Comparison of ENCODE assay signal across 8 cellular contexts in the genomic region with DNA sequence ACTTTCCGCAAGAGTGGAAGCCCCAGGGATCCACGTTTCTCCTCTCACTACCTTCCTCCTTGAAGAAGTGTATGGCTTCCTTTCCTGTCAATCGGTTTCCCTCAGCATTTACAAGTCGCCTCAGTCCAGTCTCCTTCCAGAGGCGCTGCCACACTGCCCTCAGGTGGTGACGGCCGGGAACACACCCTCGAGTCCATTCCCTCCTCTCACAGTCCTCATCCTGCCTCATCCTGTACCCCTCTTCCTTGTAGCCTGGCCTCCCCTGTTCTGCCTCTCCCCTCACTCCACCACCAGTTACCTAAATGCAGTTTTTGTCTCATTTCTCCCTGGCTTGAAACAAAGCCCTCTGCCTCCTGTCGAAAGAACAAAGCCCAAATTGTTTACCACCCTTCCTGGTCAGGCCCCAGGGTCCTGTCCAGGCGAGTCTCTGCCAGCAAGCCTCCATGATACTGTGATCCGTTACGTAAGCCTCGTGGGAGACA. TPM values are rescaled to one million over a fixed set of nuclear protein-coding genes. Genes with fewer than 3 reads are reported as not detected.
DNase-seq lines count a peak whose midpoint lies in the region; ATAC-seq and TF ChIP-seq lines count a peak whose summit lies in the region.

No MANE protein-coding gene starts in this region.

- DNase-seq in GF-D8 (lab: John Stamatoyannopoulos, UW) (peak; percentile 80), NOMO-1 treated with DMSO at 0.1 percent for 48 hours (lab: John Stamatoyannopoulos, UW; ENCODE audit: unreplicated experiment) (peak; percentile 84), mesothelial cell of epicardium (ENCODE audit: low spot score in 2 of 2, unreplicated experiment in 2 of 2) (peak; percentile 67 to 95)
- DNase-seq in activated CD8-positive, alpha-beta memory T cell treated with anti-CD3 and anti-CD28 coated beads for 4 hours (ENCODE audit: low read depth in 2 of 2): peak; percentile 72 to 87
- peak; percentile 86 to 92 (median 91) for DNase-seq in effector memory CD8-positive, alpha-beta T cell
- DNase-seq in stimulated activated CD8-positive, alpha-beta memory T cell treated with anti-CD3 and anti-CD28 coated beads, Interleukin-2, amount 100 ng/mL, for 1 hour (ENCODE audit: low read depth in 2 of 2): peak; percentile 79 to 87

- no peaks in the 10 kb centered on the region for H3K27me3 Mint-ChIP-seq in effector memory CD8-positive, alpha-beta T cell
- no peaks in the 10 kb centered on the region for H3K27me3 Mint-ChIP-seq in mesothelial cell of epicardium (ENCODE audit: low read depth)

- ATAC-seq in effector memory CD8-positive, alpha-beta T cell (replicated peaks): peak; percentile 98
- no peak for ATAC-seq in GM18870 (IDR thresholded peaks at IDR 0.05; ENCODE audit: unreplicated experiment)

- no peaks in the 10 kb centered on the region for H3K9me3 ChIP-seq in HUES64 (ENCODE audit: insufficient read depth, low read depth, low read length)

- H3K4me1 ChIP-seq in HUES64 (ENCODE audit: insufficient read depth, low read length): peaks cover 5% of the 10 kb centered on the region; the same call in 1 of the 2 replicates

- H3K27ac ChIP-seq in HUES64 (ENCODE audit: low read depth, low read length): no peak overlapping the region

- 28% methylated on average over 13 of the region's 13 CpGs for whole genome bisulfite sequencing in HUES64

- no peaks in the 10 kb centered on the region for H3K27me3 ChIP-seq in HUES64 (ENCODE audit: insufficient read depth, low read length)

- no peaks in the 10 kb centered on the region for H3K36me3 ChIP-seq in HUES64 (ENCODE audit: insufficient read depth, low read length)

- no peak overlapping the region for H3K4me3 ChIP-seq in HUES64 (ENCODE audit: low read length)

- peak; percentile 83 for TF ChIP-seq CTCF in mesothelial cell of epicardium (IDR thresholded peaks at IDR 0.05; ENCODE audit: unreplicated experiment)

- peak overlapping the region in 1 of 2 donors; percentile 86 for H3K27ac Mint-ChIP-seq in effector memory CD8-positive, alpha-beta T cell
- peak overlapping the region; percentile 63 for H3K27ac Mint-ChIP-seq in mesothelial cell of epicardium

- no peaks in the 10 kb centered on the region for H3K9me3 Mint-ChIP-seq in effector memory CD8-positive, alpha-beta T cell
- H3K9me3 Mint-ChIP-seq in mesothelial cell of epicardium: no peaks in the 10 kb centered on the region

- no peaks in the 10 kb centered on the region for H3K36me3 Mint-ChIP-seq in effector memory CD8-positive, alpha-beta T cell (ENCODE audit: insufficient read depth)
- peaks cover 16% of the 10 kb centered on the region for H3K36me3 Mint-ChIP-seq in mesothelial cell of epicardium

- no peak overlapping the region for H3K4me3 Mint-ChIP-seq in effector memory CD8-positive, alpha-beta T cell
- H3K4me3 Mint-ChIP-seq in mesothelial cell of epicardium: no peak overlapping the region

- peaks cover 7 to 9% of the 10 kb centered on the region in 2 donors for H3K4me1 Mint-ChIP-seq in effector memory CD8-positive, alpha-beta T cell (ENCODE audit: low read depth in 2 of 2)
- H3K4me1 Mint-ChIP-seq in mesothelial cell of epicardium: peaks cover 8% of the 10 kb centered on the region

- 0 out of 2 replicates have a peak overlapping the region, but pooled peaks have one; percentile 22 for H3K9ac ChIP-seq in HUES64 (ENCODE audit: low read depth, low read length)

RNA-seq across cellular contexts. Expression of a gene that starts 23.2 kb away (rescaled TPM):
- polyA plus RNA-seq in HUES64 (2013, experiment 1 of 2): 38.7 TPM
- 44.3 TPM for polyA plus RNA-seq in HUES64 (2013, experiment 2 of 2)
- 24.7 to 26.1 TPM (median 26.0 TPM) in 3 replicates for total RNA-seq in mesothelial cell of epicardium

RNA-seq across cellular contexts. Expression of a gene that starts 29.4 kb away (rescaled TPM):
- polyA plus RNA-seq in HUES64 (2013, experiment 1 of 2): 3.5 TPM
- polyA plus RNA-seq in HUES64 (2013, experiment 2 of 2): 3.5 TPM
- 7.0 to 8.9 TPM (median 7.3 TPM) in 3 replicates for total RNA-seq in mesothelial cell of epicardium

RNA-seq across cellular contexts. Expression of a gene that starts 35.2 kb away (rescaled TPM):
- polyA plus RNA-seq in HUES64 (2013, experiment 1 of 2): 18.8 TPM
- 23.2 TPM for polyA plus RNA-seq in HUES64 (2013, experiment 2 of 2)
- total RNA-seq in mesothelial cell of epicardium: 40.1 to 43.6 TPM (median 42.7 TPM) in 3 replicates

RNA-seq across cellular contexts. Expression of a gene that starts 43.3 kb away (rescaled TPM):
- 147 TPM for polyA plus RNA-seq in HUES64 (2013, experiment 1 of 2)
- 149 TPM for polyA plus RNA-seq in HUES64 (2013, experiment 2 of 2)
- total RNA-seq in mesothelial cell of epicardium: 48.0 to 55.5 TPM (median 53.6 TPM) in 3 replicates
